In genomic region chr5:10582512-10582897, GRCh38 we compare ENCODE assay signal across 26 cellular contexts. TPM values are rescaled to one million over a fixed set of nuclear protein-coding genes. Genes with fewer than 3 reads are reported as not detected.
DNase-seq lines count a peak whose midpoint lies in the region; FAIRE-seq and TF ChIP-seq lines count a peak whose summit lies in the region.
"Had no signal": no experiment of that assay in that cellular context is flagged by ENCODE, and none has a peak within 500 bp of the region (broad histone marks: within the 10 kb centered on the region; RNA-seq: fewer than 3 reads in every experiment).

No MANE protein-coding gene starts in this region.

- no peaks in the 10 kb centered on the region for H3K9me3 Mint-ChIP-seq in nephron progenitor cell
- H3K9me3 Mint-ChIP-seq: activated naive CD8-positive, alpha-beta T cell treated with anti-CD3 and anti-CD28 coated beads, Interleukin-2, amount 50 U/mL, for 24 hours; dendritic cell treated with granulocyte-macrophage colony-stimulating factor and Interleukin-4, amounts not matched to agents 40 ng/mL and 50 ng/mL, for 4 days; T-helper 1 cell treated with Interleukin-12 subunit alpha and Interleukin-12 subunit beta and Interleukin-4 antibody, amounts not matched to agents 30 μg/mL and 1 μg/mL, for 36 hours had no signal

- TF ChIP-seq POLR2A in thyroid gland (IDR thresholded peaks at IDR 0.05) (no peak), H54 (IDR thresholded peaks at IDR 0.05; ENCODE audit: low read depth, low read length) (no peak)

- no peak overlapping the region for H3K4me3 Mint-ChIP-seq in nephron progenitor cell
- H3K4me3 Mint-ChIP-seq: activated naive CD8-positive, alpha-beta T cell treated with anti-CD3 and anti-CD28 coated beads, Interleukin-2, amount 50 U/mL, for 24 hours; dendritic cell treated with granulocyte-macrophage colony-stimulating factor and Interleukin-4, amounts not matched to agents 40 ng/mL and 50 ng/mL, for 4 days; T-helper 1 cell treated with Interleukin-12 subunit alpha and Interleukin-12 subunit beta and Interleukin-4 antibody, amounts not matched to agents 30 μg/mL and 1 μg/mL, for 36 hours had no signal

- H3K36me3 ChIP-seq in BLaER1 treated with 17β-estradiol and CSF1 and Interleukin-3, amounts not matched to agents 10 nM and 100 nM, result peaks cover 0 to 33% (median 15%) of the 10 kb centered on the region in 11 experiments; a peak in 9 of 22 replicates
- H3K36me3 ChIP-seq in ascending aorta, result no peaks in the 10 kb centered on the region
- H3K36me3 ChIP-seq in subcutaneous abdominal adipose tissue (ENCODE audit: control insufficient read depth in 5 of 5, insufficient read depth in 5 of 5, low read length in 5 of 5), result no peaks in the 10 kb centered on the region
- no peaks in the 10 kb centered on the region for H3K36me3 ChIP-seq in thyroid gland
- no peaks in the 10 kb centered on the region; the same call in 1 of the 2 replicates for H3K36me3 ChIP-seq in OCI-LY7 (ENCODE audit: insufficient read depth, low read length)
- H3K36me3 ChIP-seq: esophagus muscularis mucosa had no signal

- intact Hi-C loops in ascending aorta (cut with DNase I) (no loop called here), thyroid gland (cut with DNase I) (no loop called here), OCI-LY7 (cut with micrococcal nuclease; ENCODE audit: unreplicated experiment) (no loop called here)

- BruUV-seq in OCI-LY7 (replicated peaks; lab: Mats Ljungman, UMichigan), result no TSS peak

- H3K4me3 ChIP-seq in BLaER1 treated with 17β-estradiol and CSF1 and Interleukin-3, amounts not matched to agents 10 nM and 100 nM, result no peak overlapping the region
- H3K4me3 ChIP-seq in ascending aorta (no peak overlapping the region), subcutaneous abdominal adipose tissue (ENCODE audit: low read depth in 1 of 5, low read length in 5 of 5) (no peak overlapping the region), thyroid gland (replicated peaks in 1 of 3) (no peak overlapping the region), OCI-LY7 (ENCODE audit: low read depth, low read length, poor library complexity, severe bottlenecking) (no peak overlapping the region)
- H3K4me3 ChIP-seq: body of pancreas, esophagus muscularis mucosa, hepatocyte had no signal

- peaks cover 0 to 100% (median 66%) of the 10 kb centered on the region in 11 experiments; a peak in 16 of 22 replicates for H4K20me1 ChIP-seq in BLaER1 treated with 17β-estradiol and CSF1 and Interleukin-3, amounts not matched to agents 10 nM and 100 nM
- H4K20me1 ChIP-seq in OCI-LY7 (ENCODE audit: insufficient read depth, low read length), result no peaks in the 10 kb centered on the region

- no peak for DNase-seq in ascending aorta (ENCODE audit: low spot score in 2 of 2)
- no peak for DNase-seq in nephron progenitor cell
- no peak for DNase-seq in thyroid gland
- DNase-seq in H54 (ENCODE audit: insufficient read length, low spot score), result no peak
- DNase-seq in OCI-LY7 (ENCODE audit: low spot score), result no peak
- DNase-seq: activated CD4-positive, CD25-positive, alpha-beta regulatory T cell; activated naive CD4-positive, alpha-beta T cell; activated naive CD8-positive, alpha-beta T cell treated with anti-CD3 and anti-CD28 coated beads, Interleukin-2, amount 50 U/mL, for 24 hours; body of pancreas; DMS 273 treated with DMSO at 0.1 percent for 48 hours; foreskin melanocyte; H7; KG1; NCI-H1092 treated with DMSO at 0.1 percent for 48 hours; NCI-H187 treated with DMSO at 0.1 percent for 48 hours; NCI-H526; PC-3; right cardiac atrium; stimulated activated CD4-positive, alpha-beta T cell treated with anti-CD3 and anti-CD28 coated beads, Interleukin-2, amount 100 ng/mL, for 24 hours had no signal

- H3K27me3 ChIP-seq in BLaER1 treated with 17β-estradiol and CSF1 and Interleukin-3, amounts not matched to agents 10 nM and 100 nM, result no peaks in the 10 kb centered on the region
- no peaks in the 10 kb centered on the region for H3K27me3 ChIP-seq in ascending aorta
- peaks cover 0 to 2% (median 0%) of the 10 kb centered on the region in 5 donors for H3K27me3 ChIP-seq in subcutaneous abdominal adipose tissue (ENCODE audit: control insufficient read depth in 5 of 5, insufficient read depth in 4 of 5, low read length in 5 of 5)
- no peaks in the 10 kb centered on the region for H3K27me3 ChIP-seq in thyroid gland
- H3K27me3 ChIP-seq: body of pancreas, hepatocyte had no signal

- no peak for TF ChIP-seq CTCF in ascending aorta (IDR thresholded peaks at IDR 0.05)
- no peak for TF ChIP-seq CTCF in nephron progenitor cell (IDR thresholded peaks at IDR 0.05)
- no peak for TF ChIP-seq CTCF in thyroid gland (IDR thresholded peaks at IDR 0.05)
- TF ChIP-seq CTCF in OCI-LY7 (conservative IDR thresholded peaks at IDR 0.05; ENCODE audit: low read length), result no peak

- 99 to 100% methylated on average over 8 of the region's 8 CpGs for WGBS in thyroid gland, 2 donors

- FAIRE-seq in H54 (lab: Jason Lieb, UNC), result no peak
- FAIRE-seq: TTC549 had no signal

- H2AFZ ChIP-seq in OCI-LY7 (ENCODE audit: low read length), result no peak overlapping the region
- H2AFZ ChIP-seq: hepatocyte had no signal

- no peak overlapping the region for H3K9ac ChIP-seq in BLaER1 treated with 17β-estradiol and CSF1 and Interleukin-3, amounts not matched to agents 10 nM and 100 nM
- H3K9ac ChIP-seq in subcutaneous abdominal adipose tissue (ENCODE audit: low read length in 5 of 5), result no peak overlapping the region

- H3K4me1 Mint-ChIP-seq in nephron progenitor cell, result peaks cover 33% of the 10 kb centered on the region

- peaks cover 4% of the 10 kb centered on the region for H3K27me3 Mint-ChIP-seq in nephron progenitor cell (ENCODE audit: low read depth, poor library complexity)

- POLR2A ChIA-PET in OCI-LY7 (lab: Charles Lee), result interaction anchor here (0.5 kb wide), 1 partner anchor 184 kb away, joined by 4 read pairs; no protein-coding TSS in a partner anchor

- no peaks in the 10 kb centered on the region for H3K9me3 ChIP-seq in BLaER1 treated with 17β-estradiol and CSF1 and Interleukin-3, amounts not matched to agents 10 nM and 100 nM (replicated peaks in 1 of 11)
- H3K9me3 ChIP-seq in ascending aorta (no peaks in the 10 kb centered on the region), subcutaneous abdominal adipose tissue (ENCODE audit: control insufficient read depth in 5 of 5, low read length in 5 of 5) (no peaks in the 10 kb centered on the region), thyroid gland (no peaks in the 10 kb centered on the region), OCI-LY7 (ENCODE audit: low read length) (no peaks in the 10 kb centered on the region)
- H3K9me3 ChIP-seq: body of pancreas, esophagus muscularis mucosa had no signal

- H3K79me2 ChIP-seq in OCI-LY7 (ENCODE audit: insufficient read depth, low read depth, low read length), result peaks cover 4% of the 10 kb centered on the region; the same call in 1 of the 2 replicates
- H3K79me2 ChIP-seq: hepatocyte had no signal

- H3K4me2 ChIP-seq in BLaER1 treated with 17β-estradiol and CSF1 and Interleukin-3, amounts not matched to agents 10 nM and 100 nM, result peak overlapping the region in 8 of 11 experiments; percentile 24 to 80 (median 64); a peak in 16 of 22 replicates
- no peak overlapping the region for H3K4me2 ChIP-seq in OCI-LY7 (ENCODE audit: low read length)
- H3K4me2 ChIP-seq: hepatocyte had no signal

- CTCF ChIA-PET in OCI-LY7 (lab: Charles Lee; ENCODE audit: unreplicated experiment), result no interaction called here

- peaks cover 32 to 95% (median 85%) of the 10 kb centered on the region in 10 experiments for H3K4me1 ChIP-seq in BLaER1 treated with 17β-estradiol and CSF1 and Interleukin-3, amounts not matched to agents 10 nM and 100 nM
- H3K4me1 ChIP-seq in ascending aorta, result peaks cover 5 to 25% of the 10 kb centered on the region in 2 donors
- H3K4me1 ChIP-seq in subcutaneous abdominal adipose tissue (ENCODE audit: control insufficient read depth in 5 of 5, insufficient read depth in 5 of 5, low read length in 5 of 5), result peaks cover 3 to 47% (median 40%) of the 10 kb centered on the region in 5 donors
- peaks cover 9 to 19% of the 10 kb centered on the region in 2 donors for H3K4me1 ChIP-seq in thyroid gland
- peaks cover 85% of the 10 kb centered on the region for H3K4me1 ChIP-seq in OCI-LY7 (ENCODE audit: insufficient read depth, low read length, poor library complexity, severe bottlenecking)

- H3K36me3 Mint-ChIP-seq in nephron progenitor cell (ENCODE audit: low read depth), result no peaks in the 10 kb centered on the region

- no peaks in the 10 kb centered on the region for H3K9me2 ChIP-seq in OCI-LY7 (ENCODE audit: insufficient read depth, low read length)

- peak overlapping the region; percentile 83 for H3K27ac Mint-ChIP-seq in nephron progenitor cell
- H3K27ac Mint-ChIP-seq: dendritic cell treated with granulocyte-macrophage colony-stimulating factor and Interleukin-4, amounts not matched to agents 40 ng/mL and 50 ng/mL, for 4 days; T-helper 1 cell treated with Interleukin-12 subunit alpha and Interleukin-12 subunit beta and Interleukin-4 antibody, amounts not matched to agents 30 μg/mL and 1 μg/mL, for 36 hours had no signal

- H3K27ac ChIP-seq in BLaER1 treated with 17β-estradiol and CSF1 and Interleukin-3, amounts not matched to agents 10 nM and 100 nM, result no peak overlapping the region
- H3K27ac ChIP-seq in ascending aorta (peak overlapping the region; percentile 55 to 62), subcutaneous abdominal adipose tissue (ENCODE audit: low read depth, low read length) (peak overlapping the region; percentile 41), thyroid gland (no peak overlapping the region), OCI-LY7 (ENCODE audit: low read depth, low read length, poor library complexity, severe bottlenecking) (no peak overlapping the region)
- H3K27ac ChIP-seq: body of pancreas, esophagus muscularis mucosa, hepatocyte had no signal

RNA-seq across cellular contexts. Expression of gene ANKRD33B, which starts 18.6 kb away (rescaled TPM):
- total RNA-seq in ascending aorta (7.2 TPM), thyroid gland (1 to 10 TPM in 3 of 4 donors, under 1 TPM in 1; 0.67 to 1.6 (median 1.1) TPM), OCI-LY7 (2022) (10.1 and 11.4 TPM in 2 replicates)
- total RNA-seq in OCI-LY7 (2014; rRNA removed; shearing (Covaris generic)), result 5.6 TPM in 2 replicates

Comparison
In these comparisons a context has a peak if more than half of its experiments do, and no peak if none do; other contexts are left out.
1. H3K27ac ChIP-seq: peak in ascending aorta (2 of 2) and subcutaneous abdominal adipose tissue (single experiment); none in BLaER1 treated with 17β-estradiol and CSF1 and Interleukin-3, amounts not matched to agents 10 nM and 100 nM (0 of 11), thyroid gland (0 of 3) and OCI-LY7 (single experiment).